In genomic region chr3:52912885-52913731, GRCh38 we compare ENCODE assay signal across 18 cellular contexts.
"Had no signal": no experiment of that assay in that cellular context is flagged by ENCODE, and none has a peak within 500 bp of the region (broad histone marks: within the 10 kb centered on the region; RNA-seq: fewer than 3 reads in every experiment).

No MANE protein-coding gene starts in this region.

- H3K27me3 Mint-ChIP-seq: activated naive CD4-positive, alpha-beta T cell treated with anti-CD3 and anti-CD28 coated beads, Interleukin-2, amount 50 U/mL, for 24 hours; central memory CD8-positive, alpha-beta T cell; T-helper 17 cell had no signal

- DNase-seq: activated CD4-positive, alpha-beta T cell treated with anti-CD3 and anti-CD28 coated beads for 1 hour; activated CD8-positive, alpha-beta memory T cell treated with anti-CD3 and anti-CD28 coated beads for 24 hours; activated CD8-positive, alpha-beta memory T cell treated with anti-CD3 and anti-CD28 coated beads, Interleukin-2, amount 50 U/mL, for 4 hours; activated gamma-delta T cell treated with Interleukin-2 at 50 U/mL for 16 hours; effector memory CD4-positive, alpha-beta T cell; foreskin melanocyte; left lung; midbrain; natural killer cell; spleen; stimulated activated CD4-positive, alpha-beta T cell treated with anti-CD3 and anti-CD28 coated beads, Interleukin-4, amount 100 ng/mL, for 1 hour; stimulated activated naive CD4-positive, alpha-beta T cell treated with Interleukin-2 at 50 U/mL for 16 hours; SW 1271; T-helper 17 cell; upper lobe of left lung had no signal

- H3K4me1 Mint-ChIP-seq: activated naive CD4-positive, alpha-beta T cell treated with anti-CD3 and anti-CD28 coated beads, Interleukin-2, amount 50 U/mL, for 24 hours; central memory CD8-positive, alpha-beta T cell; natural killer cell; T-helper 17 cell had no signal

- H3K4me3 Mint-ChIP-seq: activated naive CD4-positive, alpha-beta T cell treated with anti-CD3 and anti-CD28 coated beads, Interleukin-2, amount 50 U/mL, for 24 hours; central memory CD8-positive, alpha-beta T cell; natural killer cell; T-helper 17 cell had no signal

- H3K9me3 Mint-ChIP-seq: activated naive CD4-positive, alpha-beta T cell treated with anti-CD3 and anti-CD28 coated beads, Interleukin-2, amount 50 U/mL, for 24 hours; central memory CD8-positive, alpha-beta T cell; natural killer cell had no signal

- ATAC-seq: esophagus mucosa, left lung, natural killer cell, T-helper 17 cell had no signal

- H3K27ac Mint-ChIP-seq: activated naive CD4-positive, alpha-beta T cell treated with anti-CD3 and anti-CD28 coated beads, Interleukin-2, amount 50 U/mL, for 24 hours; natural killer cell; T-helper 17 cell had no signal

- H3K36me3 Mint-ChIP-seq: natural killer cell had no signal
